Comparison of ENCODE assay signal across 8 cellular contexts in the genomic region with DNA sequence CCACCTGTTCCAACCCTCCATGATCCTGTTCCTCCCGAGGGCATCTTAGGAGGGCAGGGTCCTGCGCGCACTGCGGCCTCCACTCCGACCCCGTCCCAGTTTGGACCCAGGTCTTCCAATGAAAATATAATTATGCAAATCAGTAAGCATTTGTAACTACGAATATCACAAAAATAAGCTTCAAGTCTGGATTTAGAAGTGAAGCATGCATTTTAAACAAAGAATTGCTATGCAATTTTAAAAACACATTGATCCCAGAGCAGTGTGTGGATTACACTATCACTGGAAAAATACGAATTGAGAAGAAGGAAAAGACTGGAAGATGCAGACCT. TPM values are rescaled to one million over a fixed set of nuclear protein-coding genes. Genes with fewer than 3 reads are reported as not detected.
A peak's percentile ranks its signal among the peaks of the same experiment; 100 is the strongest.
DNase-seq lines count a peak whose midpoint lies in the region; ATAC-seq and TF ChIP-seq lines count a peak whose summit lies in the region.

No MANE protein-coding gene starts in this region.

- peak overlapping the region; percentile 68 to 100 (median 90) for H3K4me3 ChIP-seq in mammary epithelial cell (replicated peaks in 1 of 3; ENCODE audit: insufficient read depth in 1 of 3, low read depth in 2 of 3, low read length in 3 of 3)
- peak overlapping the region; percentile 71 for H3K4me3 ChIP-seq in mucosa of descending colon

- no peaks in the 10 kb centered on the region for H3K27me3 ChIP-seq in mammary epithelial cell (ENCODE audit: insufficient read depth, low read length)

- DNase-seq in stimulated activated naive CD8-positive, alpha-beta T cell treated with anti-CD3 and anti-CD28 coated beads, Interleukin-15, Interleukin-2, amounts not matched to agents 100 U/mL and 50 U/mL, for 24 hours: no peak
- no peak for DNase-seq in mammary epithelial cell
- DNase-seq in mucosa of descending colon: no peak
- DNase-seq in activated effector memory CD4-positive, alpha-beta T cell treated with Interleukin-2 at 50 U/mL for 16 hours: no peak
- DNase-seq in NCI-H82 treated with DMSO at 0.1 percent for 48 hours (lab: John Stamatoyannopoulos, UW; ENCODE audit: unreplicated experiment): no peak
- no peak for DNase-seq in activated CD4-positive, CD25-positive, alpha-beta regulatory T cell treated with anti-CD3 and anti-CD28 coated beads, Interleukin-2, amount 50 U/mL, for 72 hours
- no peak for DNase-seq in activated CD4-positive, alpha-beta T cell treated with anti-CD3 and anti-CD28 coated beads for 4 hours

- peaks cover 17% of the 10 kb centered on the region for H3K36me3 Mint-ChIP-seq in stimulated activated naive CD8-positive, alpha-beta T cell treated with anti-CD3 and anti-CD28 coated beads, Interleukin-15, Interleukin-2, amounts not matched to agents 100 ng/mL and 50 ng/mL, for 24 hours (ENCODE audit: low read depth)

- H3K9me3 Mint-ChIP-seq in stimulated activated naive CD8-positive, alpha-beta T cell treated with anti-CD3 and anti-CD28 coated beads, Interleukin-15, Interleukin-2, amounts not matched to agents 100 ng/mL and 50 ng/mL, for 24 hours: peaks cover 4% of the 10 kb centered on the region

- CTCF ChIA-PET in mammary epithelial cell (lab: Charles Lee; ENCODE audit: low non-redundant PET): interaction anchor here (0.6 kb wide), 1 partner anchor 17 kb away, joined by 3 read pairs; no protein-coding TSS in a partner anchor

- ATAC-seq in stimulated activated naive CD8-positive, alpha-beta T cell treated with anti-CD3 and anti-CD28 coated beads, Interleukin-15, Interleukin-2, amounts not matched to agents 100 U/mL and 50 U/mL, for 24 hours: no peak
- no peak for ATAC-seq in mucosa of descending colon

- H2AFZ ChIP-seq in mammary epithelial cell (ENCODE audit: low read depth, low read length): peak overlapping the region; percentile 96

- dilution Hi-C loops in mammary epithelial cell (cut with HindIII; ENCODE audit: low sequenced_read_pairs): no loop called here

- H3K9ac ChIP-seq in mammary epithelial cell (ENCODE audit: insufficient read depth, low read length): peak overlapping the region; percentile 96

- intact Hi-C loops in mammary epithelial cell (cut with micrococcal nuclease) (no loop called here), mucosa of descending colon (cut with DNase I, micrococcal nuclease) (no loop called here)

- peak overlapping the region; percentile 89 for H3K4me2 ChIP-seq in mammary epithelial cell (ENCODE audit: insufficient read depth, low read depth, low read length)

- WGBS in mammary epithelial cell (ENCODE audit: low coverage, missing lambda C conversion rate): 0% methylated on average over 8 of the region's 8 CpGs

- BruUV-seq in mammary epithelial cell (replicated peaks; lab: Mats Ljungman, UMichigan): no TSS peak

- in situ Hi-C loops in mammary epithelial cell (cut with MboI; ENCODE audit: low sequenced_read_pairs in 2 of 2): no loop called here

- H3K4me1 ChIP-seq in mammary epithelial cell (ENCODE audit: insufficient read depth, low read length) (peaks cover 23% of the 10 kb centered on the region), mucosa of descending colon (ENCODE audit: low read depth) (peaks cover 8% of the 10 kb centered on the region)

- H4K20me1 ChIP-seq in mammary epithelial cell (ENCODE audit: insufficient read depth, low read length): peaks cover 4% of the 10 kb centered on the region

- peak overlapping the region; percentile 93 for H3K4me3 Mint-ChIP-seq in stimulated activated naive CD8-positive, alpha-beta T cell treated with anti-CD3 and anti-CD28 coated beads, Interleukin-15, Interleukin-2, amounts not matched to agents 100 ng/mL and 50 ng/mL, for 24 hours

- H3K36me3 ChIP-seq in mammary epithelial cell (ENCODE audit: insufficient read depth, low read length) (peaks cover 2% of the 10 kb centered on the region), mucosa of descending colon (ENCODE audit: low read depth) (no peaks in the 10 kb centered on the region)

- peak overlapping the region; percentile 94 for H3K27ac ChIP-seq in mammary epithelial cell (ENCODE audit: insufficient read depth, low read depth, low read length)

- H3K4me1 Mint-ChIP-seq in stimulated activated naive CD8-positive, alpha-beta T cell treated with anti-CD3 and anti-CD28 coated beads, Interleukin-15, Interleukin-2, amounts not matched to agents 100 ng/mL and 50 ng/mL, for 24 hours (ENCODE audit: low read depth): peaks cover 78% of the 10 kb centered on the region

- peak overlapping the region; percentile 96 for H3K27ac Mint-ChIP-seq in stimulated activated naive CD8-positive, alpha-beta T cell treated with anti-CD3 and anti-CD28 coated beads, Interleukin-15, Interleukin-2, amounts not matched to agents 100 ng/mL and 50 ng/mL, for 24 hours

- TF ChIP-seq CTCF in mammary epithelial cell (conservative IDR thresholded peaks at IDR 0.05 in 1 of 2, IDR thresholded peaks at IDR 0.05 in 1 of 2; ENCODE audit: extremely low read depth in 1 of 2, insufficient read depth in 1 of 2, low read depth in 1 of 2, low read length in 2 of 2): no peak
- no peak for TF ChIP-seq CTCF in mucosa of descending colon (IDR thresholded peaks at IDR 0.05)

- H3K9me3 ChIP-seq in mammary epithelial cell (replicated peaks; ENCODE audit: insufficient read depth, low read length) (no peaks in the 10 kb centered on the region), mucosa of descending colon (no peaks in the 10 kb centered on the region)

- peaks cover 50% of the 10 kb centered on the region for H3K79me2 ChIP-seq in mammary epithelial cell (ENCODE audit: insufficient read depth, low read length)

- no peaks in the 10 kb centered on the region for H3K27me3 Mint-ChIP-seq in stimulated activated naive CD8-positive, alpha-beta T cell treated with anti-CD3 and anti-CD28 coated beads, Interleukin-15, Interleukin-2, amounts not matched to agents 100 ng/mL and 50 ng/mL, for 24 hours

RNA-seq across cellular contexts. Expression of a gene that starts 0.7 kb away (rescaled TPM):
- total RNA-seq in mammary epithelial cell (100 to 1,000 TPM in 1 of 2 donors, 10 to 100 TPM in 1; 83.8 to 108 TPM), mucosa of descending colon (100 to 1,000 TPM in 1 of 3 donors, 10 to 100 TPM in 2; 62.7 to 122 (median 71.1) TPM)
- polyA plus RNA-seq in mammary epithelial cell: 116 TPM
- polyA minus RNA-seq in mammary epithelial cell: 42.8 TPM

RNA-seq across cellular contexts. Expression of a gene that starts 31.3 kb away (rescaled TPM):
- total RNA-seq in mammary epithelial cell (1 to 10 TPM in 1 of 2 donors, not detected in 1; 1.2 TPM), mucosa of descending colon (10 to 100 TPM in 1 of 3 donors, 1 to 10 TPM in 2; 2.2 to 42.2 (median 6.4) TPM)
- 2.1 TPM for polyA plus RNA-seq in mammary epithelial cell
- 9.3 TPM for polyA minus RNA-seq in mammary epithelial cell
